In the genomic region with DNA sequence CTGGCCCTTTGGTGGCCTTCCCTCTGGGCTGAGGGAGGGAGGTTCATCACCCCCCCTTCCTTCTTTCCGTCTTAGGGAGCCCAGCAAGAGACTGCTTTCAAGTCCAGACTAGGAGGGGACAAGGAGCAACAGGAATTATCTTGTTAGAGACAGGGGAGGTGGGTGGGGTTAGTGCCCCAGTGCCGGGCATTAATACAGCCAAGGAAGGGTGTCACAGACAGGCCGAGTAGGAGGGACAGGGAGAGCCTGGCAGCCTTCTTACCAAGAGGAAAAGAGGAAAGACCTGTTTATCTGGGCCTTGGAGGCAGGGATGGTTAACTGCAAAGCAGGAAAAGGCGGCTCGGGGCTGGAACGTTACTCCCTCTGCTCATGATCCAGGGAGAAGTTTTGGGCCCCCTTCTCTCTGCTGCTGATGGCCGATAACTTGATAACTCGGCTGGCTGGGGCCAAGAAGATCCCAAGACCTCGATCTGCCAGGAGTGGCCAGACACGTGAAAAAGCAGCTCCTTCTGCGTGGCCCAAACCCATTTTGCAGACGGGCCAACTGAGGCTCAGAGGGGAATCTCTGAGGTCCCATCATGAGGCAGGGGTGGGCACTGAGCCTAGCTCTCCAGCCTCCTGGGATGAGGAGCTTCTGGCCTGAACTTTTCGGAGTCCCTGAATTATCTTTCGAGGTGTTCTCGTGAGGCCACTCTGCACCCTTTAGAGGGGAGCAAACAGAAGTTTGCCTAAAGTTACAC, we compare ENCODE assay signal across 1 cellular context.
A peak's percentile ranks its signal among the peaks of the same experiment; 100 is the strongest.
TF ChIP-seq lines count a peak whose summit lies in the region.

No MANE protein-coding gene starts in this region.

TF ChIP-seq in K562, 482 proteins besides CTCF, POLR2A, EP300 and RAD21:
- TF ChIP-seq BCOR (IDR thresholded peaks at IDR 0.05) (peak; percentile 50; the same call in 1 of the 2 replicates), MAFF (IDR thresholded peaks at IDR 0.05; ENCODE audit: low read length) (no peak), NCOA4 (IDR thresholded peaks at IDR 0.05; ENCODE audit: partially characterized antibody) (no peak), KDM1A (IDR thresholded peaks at IDR 0.05) (peak in 1 of 2 experiments; percentile 12; a peak in 1 of 4 replicates), SIRT6 (IDR thresholded peaks at IDR 0.05; ENCODE audit: low read depth, low read length) (no peak), RBM25 (IDR thresholded peaks at IDR 0.05; ENCODE audit: low read depth, low read length, severe bottlenecking) (peak; percentile 76)
- TF ChIP-seq, protein P1, sequence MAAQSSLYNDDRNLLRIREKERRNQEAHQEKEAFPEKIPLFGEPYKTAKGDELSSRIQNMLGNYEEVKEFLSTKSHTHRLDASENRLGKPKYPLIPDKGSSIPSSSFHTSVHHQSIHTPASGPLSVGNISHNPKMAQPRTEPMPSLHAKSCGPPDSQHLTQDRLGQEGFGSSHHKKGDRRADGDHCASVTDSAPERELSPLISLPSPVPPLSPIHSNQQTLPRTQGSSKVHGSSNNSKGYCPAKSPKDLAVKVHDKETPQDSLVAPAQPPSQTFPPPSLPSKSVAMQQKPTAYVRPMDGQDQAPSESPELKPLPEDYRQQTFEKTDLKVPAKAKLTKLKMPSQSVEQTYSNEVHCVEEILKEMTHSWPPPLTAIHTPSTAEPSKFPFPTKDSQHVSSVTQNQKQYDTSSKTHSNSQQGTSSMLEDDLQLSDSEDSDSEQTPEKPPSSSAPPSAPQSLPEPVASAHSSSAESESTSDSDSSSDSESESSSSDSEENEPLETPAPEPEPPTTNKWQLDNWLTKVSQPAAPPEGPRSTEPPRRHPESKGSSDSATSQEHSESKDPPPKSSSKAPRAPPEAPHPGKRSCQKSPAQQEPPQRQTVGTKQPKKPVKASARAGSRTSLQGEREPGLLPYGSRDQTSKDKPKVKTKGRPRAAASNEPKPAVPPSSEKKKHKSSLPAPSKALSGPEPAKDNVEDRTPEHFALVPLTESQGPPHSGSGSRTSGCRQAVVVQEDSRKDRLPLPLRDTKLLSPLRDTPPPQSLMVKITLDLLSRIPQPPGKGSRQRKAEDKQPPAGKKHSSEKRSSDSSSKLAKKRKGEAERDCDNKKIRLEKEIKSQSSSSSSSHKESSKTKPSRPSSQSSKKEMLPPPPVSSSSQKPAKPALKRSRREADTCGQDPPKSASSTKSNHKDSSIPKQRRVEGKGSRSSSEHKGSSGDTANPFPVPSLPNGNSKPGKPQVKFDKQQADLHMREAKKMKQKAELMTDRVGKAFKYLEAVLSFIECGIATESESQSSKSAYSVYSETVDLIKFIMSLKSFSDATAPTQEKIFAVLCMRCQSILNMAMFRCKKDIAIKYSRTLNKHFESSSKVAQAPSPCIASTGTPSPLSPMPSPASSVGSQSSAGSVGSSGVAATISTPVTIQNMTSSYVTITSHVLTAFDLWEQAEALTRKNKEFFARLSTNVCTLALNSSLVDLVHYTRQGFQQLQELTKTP (IDR thresholded peaks at IDR 0.05; ENCODE audit: low read depth in 1 of 2, partially characterized antibody in 2 of 2): no peak
- TF ChIP-seq, protein P2, sequence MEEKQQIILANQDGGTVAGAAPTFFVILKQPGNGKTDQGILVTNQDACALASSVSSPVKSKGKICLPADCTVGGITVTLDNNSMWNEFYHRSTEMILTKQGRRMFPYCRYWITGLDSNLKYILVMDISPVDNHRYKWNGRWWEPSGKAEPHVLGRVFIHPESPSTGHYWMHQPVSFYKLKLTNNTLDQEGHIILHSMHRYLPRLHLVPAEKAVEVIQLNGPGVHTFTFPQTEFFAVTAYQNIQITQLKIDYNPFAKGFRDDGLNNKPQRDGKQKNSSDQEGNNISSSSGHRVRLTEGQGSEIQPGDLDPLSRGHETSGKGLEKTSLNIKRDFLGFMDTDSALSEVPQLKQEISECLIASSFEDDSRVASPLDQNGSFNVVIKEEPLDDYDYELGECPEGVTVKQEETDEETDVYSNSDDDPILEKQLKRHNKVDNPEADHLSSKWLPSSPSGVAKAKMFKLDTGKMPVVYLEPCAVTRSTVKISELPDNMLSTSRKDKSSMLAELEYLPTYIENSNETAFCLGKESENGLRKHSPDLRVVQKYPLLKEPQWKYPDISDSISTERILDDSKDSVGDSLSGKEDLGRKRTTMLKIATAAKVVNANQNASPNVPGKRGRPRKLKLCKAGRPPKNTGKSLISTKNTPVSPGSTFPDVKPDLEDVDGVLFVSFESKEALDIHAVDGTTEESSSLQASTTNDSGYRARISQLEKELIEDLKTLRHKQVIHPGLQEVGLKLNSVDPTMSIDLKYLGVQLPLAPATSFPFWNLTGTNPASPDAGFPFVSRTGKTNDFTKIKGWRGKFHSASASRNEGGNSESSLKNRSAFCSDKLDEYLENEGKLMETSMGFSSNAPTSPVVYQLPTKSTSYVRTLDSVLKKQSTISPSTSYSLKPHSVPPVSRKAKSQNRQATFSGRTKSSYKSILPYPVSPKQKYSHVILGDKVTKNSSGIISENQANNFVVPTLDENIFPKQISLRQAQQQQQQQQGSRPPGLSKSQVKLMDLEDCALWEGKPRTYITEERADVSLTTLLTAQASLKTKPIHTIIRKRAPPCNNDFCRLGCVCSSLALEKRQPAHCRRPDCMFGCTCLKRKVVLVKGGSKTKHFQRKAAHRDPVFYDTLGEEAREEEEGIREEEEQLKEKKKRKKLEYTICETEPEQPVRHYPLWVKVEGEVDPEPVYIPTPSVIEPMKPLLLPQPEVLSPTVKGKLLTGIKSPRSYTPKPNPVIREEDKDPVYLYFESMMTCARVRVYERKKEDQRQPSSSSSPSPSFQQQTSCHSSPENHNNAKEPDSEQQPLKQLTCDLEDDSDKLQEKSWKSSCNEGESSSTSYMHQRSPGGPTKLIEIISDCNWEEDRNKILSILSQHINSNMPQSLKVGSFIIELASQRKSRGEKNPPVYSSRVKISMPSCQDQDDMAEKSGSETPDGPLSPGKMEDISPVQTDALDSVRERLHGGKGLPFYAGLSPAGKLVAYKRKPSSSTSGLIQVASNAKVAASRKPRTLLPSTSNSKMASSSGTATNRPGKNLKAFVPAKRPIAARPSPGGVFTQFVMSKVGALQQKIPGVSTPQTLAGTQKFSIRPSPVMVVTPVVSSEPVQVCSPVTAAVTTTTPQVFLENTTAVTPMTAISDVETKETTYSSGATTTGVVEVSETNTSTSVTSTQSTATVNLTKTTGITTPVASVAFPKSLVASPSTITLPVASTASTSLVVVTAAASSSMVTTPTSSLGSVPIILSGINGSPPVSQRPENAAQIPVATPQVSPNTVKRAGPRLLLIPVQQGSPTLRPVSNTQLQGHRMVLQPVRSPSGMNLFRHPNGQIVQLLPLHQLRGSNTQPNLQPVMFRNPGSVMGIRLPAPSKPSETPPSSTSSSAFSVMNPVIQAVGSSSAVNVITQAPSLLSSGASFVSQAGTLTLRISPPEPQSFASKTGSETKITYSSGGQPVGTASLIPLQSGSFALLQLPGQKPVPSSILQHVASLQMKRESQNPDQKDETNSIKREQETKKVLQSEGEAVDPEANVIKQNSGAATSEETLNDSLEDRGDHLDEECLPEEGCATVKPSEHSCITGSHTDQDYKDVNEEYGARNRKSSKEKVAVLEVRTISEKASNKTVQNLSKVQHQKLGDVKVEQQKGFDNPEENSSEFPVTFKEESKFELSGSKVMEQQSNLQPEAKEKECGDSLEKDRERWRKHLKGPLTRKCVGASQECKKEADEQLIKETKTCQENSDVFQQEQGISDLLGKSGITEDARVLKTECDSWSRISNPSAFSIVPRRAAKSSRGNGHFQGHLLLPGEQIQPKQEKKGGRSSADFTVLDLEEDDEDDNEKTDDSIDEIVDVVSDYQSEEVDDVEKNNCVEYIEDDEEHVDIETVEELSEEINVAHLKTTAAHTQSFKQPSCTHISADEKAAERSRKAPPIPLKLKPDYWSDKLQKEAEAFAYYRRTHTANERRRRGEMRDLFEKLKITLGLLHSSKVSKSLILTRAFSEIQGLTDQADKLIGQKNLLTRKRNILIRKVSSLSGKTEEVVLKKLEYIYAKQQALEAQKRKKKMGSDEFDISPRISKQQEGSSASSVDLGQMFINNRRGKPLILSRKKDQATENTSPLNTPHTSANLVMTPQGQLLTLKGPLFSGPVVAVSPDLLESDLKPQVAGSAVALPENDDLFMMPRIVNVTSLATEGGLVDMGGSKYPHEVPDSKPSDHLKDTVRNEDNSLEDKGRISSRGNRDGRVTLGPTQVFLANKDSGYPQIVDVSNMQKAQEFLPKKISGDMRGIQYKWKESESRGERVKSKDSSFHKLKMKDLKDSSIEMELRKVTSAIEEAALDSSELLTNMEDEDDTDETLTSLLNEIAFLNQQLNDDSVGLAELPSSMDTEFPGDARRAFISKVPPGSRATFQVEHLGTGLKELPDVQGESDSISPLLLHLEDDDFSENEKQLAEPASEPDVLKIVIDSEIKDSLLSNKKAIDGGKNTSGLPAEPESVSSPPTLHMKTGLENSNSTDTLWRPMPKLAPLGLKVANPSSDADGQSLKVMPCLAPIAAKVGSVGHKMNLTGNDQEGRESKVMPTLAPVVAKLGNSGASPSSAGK (IDR thresholded peaks at IDR 0.05): no peak
- TF ChIP-seq, protein P3, sequence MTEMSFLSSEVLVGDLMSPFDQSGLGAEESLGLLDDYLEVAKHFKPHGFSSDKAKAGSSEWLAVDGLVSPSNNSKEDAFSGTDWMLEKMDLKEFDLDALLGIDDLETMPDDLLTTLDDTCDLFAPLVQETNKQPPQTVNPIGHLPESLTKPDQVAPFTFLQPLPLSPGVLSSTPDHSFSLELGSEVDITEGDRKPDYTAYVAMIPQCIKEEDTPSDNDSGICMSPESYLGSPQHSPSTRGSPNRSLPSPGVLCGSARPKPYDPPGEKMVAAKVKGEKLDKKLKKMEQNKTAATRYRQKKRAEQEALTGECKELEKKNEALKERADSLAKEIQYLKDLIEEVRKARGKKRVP (CRISPR knock-in tag; IDR thresholded peaks at IDR 0.05): no peak
